In the genomic region with DNA sequence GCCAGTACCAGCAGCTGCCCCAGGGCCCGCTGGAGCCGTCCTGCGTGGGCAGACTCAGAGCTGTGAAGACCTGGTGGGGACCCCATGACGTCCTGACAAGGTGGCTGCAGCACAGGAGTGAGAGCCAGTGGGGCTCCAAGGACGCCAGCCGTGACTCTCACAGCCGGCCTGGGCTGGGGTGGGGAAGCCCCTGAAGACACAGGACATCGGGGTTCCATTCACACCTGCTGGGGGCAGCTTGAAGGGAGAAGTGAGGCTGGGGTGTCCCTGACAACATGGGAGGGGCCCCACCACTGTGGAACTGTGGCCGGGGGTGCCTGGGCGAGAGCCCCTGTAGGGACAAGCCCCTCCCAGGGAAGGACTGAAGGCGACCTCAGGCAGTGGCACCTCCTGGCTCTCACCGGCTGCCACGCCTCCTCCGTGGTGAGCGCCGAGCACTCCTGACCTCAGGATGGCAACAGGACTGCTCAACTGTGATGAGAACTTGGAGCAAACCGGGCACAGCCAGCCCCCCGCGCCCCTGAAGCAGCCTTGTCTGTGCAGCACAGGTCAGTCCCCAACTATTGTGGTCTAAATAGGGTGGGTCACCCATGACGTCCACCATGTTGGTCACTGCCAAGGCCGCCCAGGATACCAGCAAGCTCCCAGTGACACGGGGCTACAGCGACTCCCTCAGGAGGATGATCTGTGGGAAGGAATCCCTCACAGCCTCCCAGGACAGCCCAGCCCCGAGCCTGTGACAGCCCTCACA, we compare ENCODE assay signal across 21 cellular contexts. TPM values are rescaled to one million over a fixed set of nuclear protein-coding genes. Genes with fewer than 3 reads are reported as not detected.
DNase-seq lines count a peak whose midpoint lies in the region; ATAC-seq and TF ChIP-seq lines count a peak whose summit lies in the region.
"Had no signal": no experiment of that assay in that cellular context is flagged by ENCODE, and none has a peak within 500 bp of the region (broad histone marks: within the 10 kb centered on the region; RNA-seq: fewer than 3 reads in every experiment).

No MANE protein-coding gene starts in this region.

- H3K56ac ChIP-seq in IMR-90 (ENCODE audit: extremely low read depth, insufficient read depth, low read length): no peak overlapping the region

- H3K9me3 Mint-ChIP-seq in activated naive CD8-positive, alpha-beta T cell treated with anti-CD3 and anti-CD28 coated beads, Interleukin-2, amount 10 ng/mL, durations not matched to agents 7 days and 5 days: peaks cover 5% of the 10 kb centered on the region
- H3K9me3 Mint-ChIP-seq in activated naive CD8-positive, alpha-beta T cell treated with anti-CD3 and anti-CD28 coated beads for 36 hours: peaks cover 8% of the 10 kb centered on the region
- H3K9me3 Mint-ChIP-seq in memory B cell: peaks cover 7% of the 10 kb centered on the region
- peaks cover 7 to 10% of the 10 kb centered on the region in 2 donors for H3K9me3 Mint-ChIP-seq in stimulated activated naive B cell treated with anti-CD40 and anti-IgM and Interleukin-4, amounts not matched to agents 10 μg/mL and 1 μg/mL and 100 μg/mL, for 72 hours

- ATAC-seq in activated naive CD8-positive, alpha-beta T cell treated with anti-CD3 and anti-CD28 coated beads, Interleukin-2, amount 10 ng/mL, durations not matched to agents 7 days and 5 days (ENCODE audit: low read depth): peak; percentile 7
- ATAC-seq in IMR-90 (ENCODE audit: low read depth) (no peak), memory B cell (ENCODE audit: low read depth) (peak; percentile 10), GM18873 (IDR thresholded peaks at IDR 0.05; ENCODE audit: low FRiP score, unreplicated experiment) (no peak)
- peak; percentile 16 to 25 for ATAC-seq in stimulated activated naive B cell treated with anti-CD40 and anti-IgM and Interleukin-4, amounts not matched to agents 10 μg/mL and 1 μg/mL and 100 μg/mL, for 72 hours (replicated peaks)
- ATAC-seq: HCT116 had no signal

- peak overlapping the region; percentile 50 for H2AK9ac ChIP-seq in IMR-90 (replicated peaks; ENCODE audit: low read depth, low read length, poor library complexity)

- H3K4ac ChIP-seq in IMR-90 (ENCODE audit: low read depth, low read length): no peak overlapping the region

- BruUV-seq in IMR-90 (replicated peaks; lab: Mats Ljungman, UMichigan): no TSS peak

- in situ Hi-C loops in IMR-90 (cut with MboI; ENCODE audit: low sequenced_read_pairs): no loop called here

- DNase-seq in activated naive CD8-positive, alpha-beta T cell treated with anti-CD3 and anti-CD28 coated beads, Interleukin-2, amount 10 ng/mL, durations not matched to agents 7 days and 5 days: no peak
- no peak for DNase-seq in activated naive CD8-positive, alpha-beta T cell treated with anti-CD3 and anti-CD28 coated beads for 36 hours
- DNase-seq in IMR-90 (no peak), memory B cell (ENCODE audit: low spot score in 2 of 2) (no peak), NCI-H1436 treated with DMSO at 0.1 percent for 48 hours (lab: John Stamatoyannopoulos, UW) (no peak), GM19240 (ENCODE audit: insufficient read length, low spot score) (no peak)
- DNase-seq in stimulated activated naive B cell treated with anti-CD40 and anti-IgM and Interleukin-4, amounts not matched to agents 10 μg/mL and 1 μg/mL and 100 μg/mL, for 72 hours: no peak
- DNase-seq: CD4-positive, alpha-beta memory T cell; GM23248; KG1; NCI-H1105 treated with DMSO at 0.1 percent for 48 hours; NCI-H187; NCI-H2107; NCI-H2227 treated with DMSO at 0.1 percent for 48 hours; NCI-H510A treated with DMSO at 0.1 percent for 48 hours; NCI-H774; SHP77 treated with DMSO at 0.1 percent for 48 hours had no signal

- no peak overlapping the region for H3K18ac ChIP-seq in IMR-90 (ENCODE audit: low read depth, low read length)

- no peak overlapping the region for H2BK120ac ChIP-seq in IMR-90 (ENCODE audit: low read depth, low read length)

- H3K79me1 ChIP-seq in IMR-90 (ENCODE audit: low read depth in 1 of 2, low read length in 2 of 2): no peaks in the 10 kb centered on the region

- H3K27ac Mint-ChIP-seq in activated naive CD8-positive, alpha-beta T cell treated with anti-CD3 and anti-CD28 coated beads, Interleukin-2, amount 10 ng/mL, durations not matched to agents 7 days and 5 days: no peak overlapping the region
- no peak overlapping the region for H3K27ac Mint-ChIP-seq in activated naive CD8-positive, alpha-beta T cell treated with anti-CD3 and anti-CD28 coated beads for 36 hours
- H3K27ac Mint-ChIP-seq in memory B cell: no peak overlapping the region
- no peak overlapping the region for H3K27ac Mint-ChIP-seq in stimulated activated naive B cell treated with anti-CD40 and anti-IgM and Interleukin-4, amounts not matched to agents 10 μg/mL and 1 μg/mL and 100 μg/mL, for 72 hours
- H3K27ac Mint-ChIP-seq: CD4-positive, alpha-beta memory T cell had no signal

- H3K27ac ChIP-seq in IMR-90 (ENCODE audit: insufficient read depth, low read length): no peak overlapping the region
- H3K27ac ChIP-seq: GM23248 had no signal

- H2BK15ac ChIP-seq in IMR-90 (ENCODE audit: low read depth, low read length): no peak overlapping the region

- CTCF ChIA-PET in IMR-90 (lab: Yijun Ruan, JAX): no interaction called here

- POLR2A ChIA-PET in activated naive CD8-positive, alpha-beta T cell treated with anti-CD3 and anti-CD28 coated beads, Interleukin-2, amount 10 ng/mL, durations not matched to agents 7 days and 5 days (lab: Charles Lee): no interaction called here
- POLR2A ChIA-PET in IMR-90 (lab: Charles Lee; ENCODE audit: unreplicated experiment): no interaction called here

- H3K9me3 ChIP-seq in IMR-90 (ENCODE audit: control insufficient read depth, insufficient read depth, low read length): peaks cover 10% of the 10 kb centered on the region
- H3K9me3 ChIP-seq: BE2C had no signal

- no peak overlapping the region for H2BK5ac ChIP-seq in IMR-90 (ENCODE audit: low read depth, low read length, poor library complexity, severe bottlenecking)

- no peak overlapping the region for H4K91ac ChIP-seq in IMR-90 (ENCODE audit: insufficient read depth, low read depth, low read length)

- H3K23ac ChIP-seq in IMR-90 (ENCODE audit: low read depth, low read length): no peak overlapping the region

- no peaks in the 10 kb centered on the region for H3K4me1 ChIP-seq in IMR-90 (ENCODE audit: control insufficient read depth, insufficient read depth, low read length)
- H3K4me1 ChIP-seq: BE2C had no signal

- no peak overlapping the region for H2BK20ac ChIP-seq in IMR-90 (ENCODE audit: low read depth, low read length)

- H3K27me3 Mint-ChIP-seq in activated naive CD8-positive, alpha-beta T cell treated with anti-CD3 and anti-CD28 coated beads, Interleukin-2, amount 10 ng/mL, durations not matched to agents 7 days and 5 days: peaks cover 7% of the 10 kb centered on the region
- H3K27me3 Mint-ChIP-seq in activated naive CD8-positive, alpha-beta T cell treated with anti-CD3 and anti-CD28 coated beads for 36 hours: peaks cover 10% of the 10 kb centered on the region
- H3K27me3 Mint-ChIP-seq in memory B cell: peaks cover 13% of the 10 kb centered on the region
- H3K27me3 Mint-ChIP-seq in stimulated activated naive B cell treated with anti-CD40 and anti-IgM and Interleukin-4, amounts not matched to agents 10 μg/mL and 1 μg/mL and 100 μg/mL, for 72 hours: peaks cover 31 to 35% of the 10 kb centered on the region in 2 donors

- no peak overlapping the region for H3K4me2 ChIP-seq in IMR-90 (ENCODE audit: low read depth, low read length)

- no peak overlapping the region for H3K14ac ChIP-seq in IMR-90 (replicated peaks; ENCODE audit: low read depth, low read length)

- H4K20me1 ChIP-seq in IMR-90 (ENCODE audit: insufficient read depth, low read length): no peaks in the 10 kb centered on the region

- 90% methylated on average over 4 of the region's 24 CpGs; no CpG with 5 or more reads in 1 of the 2 experiments for WGBS in IMR-90 (ENCODE audit: extremely low coverage in 2 of 2, insufficient read length in 1 of 2), 2 experiments

- H3K4me3 ChIP-seq in IMR-90 (ENCODE audit: insufficient read depth, low read depth, low read length): no peak overlapping the region
- H3K4me3 ChIP-seq: GM23248 had no signal

- no peaks in the 10 kb centered on the region for H3K9me1 ChIP-seq in IMR-90 (ENCODE audit: insufficient read depth, low read length)

- no peak overlapping the region for H2AFZ ChIP-seq in IMR-90 (replicated peaks; ENCODE audit: low read length, poor library complexity)
- H2AFZ ChIP-seq: GM23248 had no signal

- H3K36me3 Mint-ChIP-seq in activated naive CD8-positive, alpha-beta T cell treated with anti-CD3 and anti-CD28 coated beads, Interleukin-2, amount 10 ng/mL, durations not matched to agents 7 days and 5 days: no peaks in the 10 kb centered on the region
- H3K36me3 Mint-ChIP-seq in activated naive CD8-positive, alpha-beta T cell treated with anti-CD3 and anti-CD28 coated beads for 36 hours: peaks cover 2% of the 10 kb centered on the region
- H3K36me3 Mint-ChIP-seq in memory B cell: peaks cover 5% of the 10 kb centered on the region
- H3K36me3 Mint-ChIP-seq in stimulated activated naive B cell treated with anti-CD40 and anti-IgM and Interleukin-4, amounts not matched to agents 10 μg/mL and 1 μg/mL and 100 μg/mL, for 72 hours: no peaks in the 10 kb centered on the region
- H3K36me3 Mint-ChIP-seq: CD4-positive, alpha-beta memory T cell had no signal

- no peak overlapping the region for H4K8ac ChIP-seq in IMR-90 (ENCODE audit: low read depth in 2 of 2, low read length in 2 of 2)

- H2AK5ac ChIP-seq in IMR-90 (ENCODE audit: low read depth, low read length): no peak overlapping the region

- no peak overlapping the region for H3K9ac ChIP-seq in IMR-90 (ENCODE audit: low read depth, low read length)
- H3K9ac ChIP-seq: GM23248 had no signal

- dilution Hi-C loops in IMR-90 (cut with HindIII; ENCODE audit: low sequenced_read_pairs, unreplicated experiment): no loop called here

- no peak overlapping the region for H3K4me3 Mint-ChIP-seq in activated naive CD8-positive, alpha-beta T cell treated with anti-CD3 and anti-CD28 coated beads, Interleukin-2, amount 10 ng/mL, durations not matched to agents 7 days and 5 days
- H3K4me3 Mint-ChIP-seq in activated naive CD8-positive, alpha-beta T cell treated with anti-CD3 and anti-CD28 coated beads for 36 hours: no peak overlapping the region
- no peak overlapping the region for H3K4me3 Mint-ChIP-seq in memory B cell
- H3K4me3 Mint-ChIP-seq in stimulated activated naive B cell treated with anti-CD40 and anti-IgM and Interleukin-4, amounts not matched to agents 10 μg/mL and 1 μg/mL and 100 μg/mL, for 72 hours: no peak overlapping the region
- H3K4me3 Mint-ChIP-seq: CD4-positive, alpha-beta memory T cell had no signal

- no peak for TF ChIP-seq RAD21 in IMR-90 (IDR thresholded peaks at IDR 0.05; ENCODE audit: low read length)

- no peak overlapping the region for H4K5ac ChIP-seq in IMR-90 (ENCODE audit: low read depth, low read length)

- peaks cover 5% of the 10 kb centered on the region for H3K4me1 Mint-ChIP-seq in activated naive CD8-positive, alpha-beta T cell treated with anti-CD3 and anti-CD28 coated beads, Interleukin-2, amount 10 ng/mL, durations not matched to agents 7 days and 5 days
- H3K4me1 Mint-ChIP-seq in activated naive CD8-positive, alpha-beta T cell treated with anti-CD3 and anti-CD28 coated beads for 36 hours: peaks cover 3% of the 10 kb centered on the region
- H3K4me1 Mint-ChIP-seq in memory B cell: peaks cover 3% of the 10 kb centered on the region
- H3K4me1 Mint-ChIP-seq in stimulated activated naive B cell treated with anti-CD40 and anti-IgM and Interleukin-4, amounts not matched to agents 10 μg/mL and 1 μg/mL and 100 μg/mL, for 72 hours: peaks cover 5 to 12% of the 10 kb centered on the region in 2 donors

- no peak for TF ChIP-seq CTCF in IMR-90 (conservative IDR thresholded peaks at IDR 0.05; ENCODE audit: low read depth, low read length)

- peaks cover 17% of the 10 kb centered on the region for H3K27me3 ChIP-seq in IMR-90 (ENCODE audit: control insufficient read depth, insufficient read depth, low read length)

- no peaks in the 10 kb centered on the region for H3K36me3 ChIP-seq in IMR-90 (ENCODE audit: control insufficient read depth, insufficient read depth, low read length)
- H3K36me3 ChIP-seq: BE2C had no signal

- TF ChIP-seq POLR2A in IMR-90 (IDR thresholded peaks at IDR 0.05; ENCODE audit: low read depth, low read length): no peak

- intact Hi-C loops in IMR-90 (cut with micrococcal nuclease): no loop called here

RNA-seq across cellular contexts. Expression of a gene that starts 22.7 kb away (rescaled TPM):
- total RNA-seq in activated naive CD8-positive, alpha-beta T cell treated with anti-CD3 and anti-CD28 coated beads, Interleukin-2, amount 10 ng/mL, durations not matched to agents 7 days and 5 days: not detected
- total RNA-seq in activated naive CD8-positive, alpha-beta T cell treated with anti-CD3 and anti-CD28 coated beads for 36 hours: not detected
- total RNA-seq in IMR-90 (2012; rRNA removed): not detected in 2 replicates
- polyA plus RNA-seq in IMR-90 (2012; rRNA removed): not detected in 2 replicates
- polyA plus RNA-seq in IMR-90 (2012; cell fraction: cytosol; rRNA removed): 0.01 TPM in 1 of 2 replicates, not detected in the other
- polyA plus RNA-seq in IMR-90 (2012; cell fraction: nucleus; rRNA removed; ENCODE audit: low replicate concordance): 0.04 and 0.05 TPM in 2 replicates
- total RNA-seq: A172; CD4-positive, alpha-beta memory T cell; GM23248 had no signal
- polyA plus RNA-seq: CD4-positive, alpha-beta memory T cell; GM23248 had no signal

RNA-seq across cellular contexts. Expression of a gene that starts 22.8 kb away (rescaled TPM):
- not detected for total RNA-seq in activated naive CD8-positive, alpha-beta T cell treated with anti-CD3 and anti-CD28 coated beads, Interleukin-2, amount 10 ng/mL, durations not matched to agents 7 days and 5 days
- not detected for total RNA-seq in activated naive CD8-positive, alpha-beta T cell treated with anti-CD3 and anti-CD28 coated beads for 36 hours
- not detected in 2 replicates for total RNA-seq in IMR-90 (2012; rRNA removed)
- not detected in 2 replicates for polyA plus RNA-seq in IMR-90 (2012; rRNA removed)
- not detected in 2 replicates for polyA plus RNA-seq in IMR-90 (2012; cell fraction: cytosol; rRNA removed)
- not detected in 2 replicates for polyA plus RNA-seq in IMR-90 (2012; cell fraction: nucleus; rRNA removed; ENCODE audit: low replicate concordance)
- total RNA-seq: A172; CD4-positive, alpha-beta memory T cell; GM23248 had no signal
- polyA plus RNA-seq: CD4-positive, alpha-beta memory T cell; GM23248 had no signal

RNA-seq across cellular contexts. Expression of a gene that starts 49.9 kb away (rescaled TPM):
- total RNA-seq in activated naive CD8-positive, alpha-beta T cell treated with anti-CD3 and anti-CD28 coated beads, Interleukin-2, amount 10 ng/mL, durations not matched to agents 7 days and 5 days: 1 to 10 TPM; 4.2 to 4.9 TPM
- 1 to 10 TPM; 1.5 to 2.1 TPM for total RNA-seq in activated naive CD8-positive, alpha-beta T cell treated with anti-CD3 and anti-CD28 coated beads for 36 hours
- not detected in 2 replicates for total RNA-seq in IMR-90 (2012; rRNA removed)
- polyA plus RNA-seq in IMR-90 (2012; rRNA removed): 0.07 and 0.10 TPM in 2 replicates
- 0.02 and 0.19 TPM in 2 replicates for polyA plus RNA-seq in IMR-90 (2012; cell fraction: cytosol; rRNA removed)
- 0.05 and 0.08 TPM in 2 replicates for polyA plus RNA-seq in IMR-90 (2012; cell fraction: nucleus; rRNA removed; ENCODE audit: low replicate concordance)
- total RNA-seq: CD4-positive, alpha-beta memory T cell; GM23248 had no signal
- polyA plus RNA-seq: GM23248 had no signal

RNA-seq across cellular contexts. Expression of a gene that starts 54.5 kb away (rescaled TPM):
- total RNA-seq in activated naive CD8-positive, alpha-beta T cell treated with anti-CD3 and anti-CD28 coated beads, Interleukin-2, amount 10 ng/mL, durations not matched to agents 7 days and 5 days: not detected
- under 1 TPM; 0.14 to 0.23 TPM for total RNA-seq in activated naive CD8-positive, alpha-beta T cell treated with anti-CD3 and anti-CD28 coated beads for 36 hours
- 0.72 and 0.83 TPM in 2 replicates for total RNA-seq in IMR-90 (2012; rRNA removed)
- 0.83 and 1.4 TPM in 2 replicates for polyA plus RNA-seq in IMR-90 (2012; rRNA removed)
- polyA plus RNA-seq in IMR-90 (2012; cell fraction: cytosol; rRNA removed): 0.31 and 0.67 TPM in 2 replicates
- polyA plus RNA-seq in IMR-90 (2012; cell fraction: nucleus; rRNA removed; ENCODE audit: low replicate concordance): 10.7 and 19.6 TPM in 2 replicates
- total RNA-seq: CD4-positive, alpha-beta memory T cell; GM23248 had no signal
- polyA plus RNA-seq: CD4-positive, alpha-beta memory T cell; GM23248 had no signal

Comparison
In these comparisons a context has a peak if more than half of its experiments do, and no peak if none do; other contexts are left out.
1. ATAC-seq: peak in activated naive CD8-positive, alpha-beta T cell treated with anti-CD3 and anti-CD28 coated beads, Interleukin-2, amount 10 ng/mL, durations not matched to agents 7 days and 5 days (single experiment), memory B cell (single experiment) and stimulated activated naive B cell treated with anti-CD40 and anti-IgM and Interleukin-4, amounts not matched to agents 10 μg/mL and 1 μg/mL and 100 μg/mL, for 72 hours (2 of 2); none in IMR-90 (single experiment) and GM18873 (single experiment).